In genomic region chr1:117367769-117368059, GRCh38 we compare ENCODE assay signal across 8 cellular contexts. TPM values are rescaled to one million over a fixed set of nuclear protein-coding genes. Genes with fewer than 3 reads are reported as not detected.
DNase-seq lines count a peak whose midpoint lies in the region; ATAC-seq and TF ChIP-seq lines count a peak whose summit lies in the region.

No MANE protein-coding gene starts in this region.

- H3K4me3 ChIP-seq in naive thymus-derived CD4-positive, alpha-beta T cell (ENCODE audit: low read length) = peak overlapping the region; percentile 83

- peaks cover 0 to 6% (median 0%) of the 10 kb centered on the region in 3 experiments for H3K36me3 ChIP-seq in naive thymus-derived CD4-positive, alpha-beta T cell (ENCODE audit: control insufficient read depth in 2 of 3, insufficient read depth in 3 of 3, low read length in 3 of 3)

- H3K9me3 ChIP-seq in naive thymus-derived CD4-positive, alpha-beta T cell (ENCODE audit: control insufficient read depth in 2 of 3, low read length in 3 of 3) = no peaks in the 10 kb centered on the region

- DNase-seq in activated CD4-positive, alpha-beta T cell treated with anti-CD3 and anti-CD28 coated beads, Interleukin-2, amount 10 ng/mL, durations not matched to agents 7 days and 5 days = peak; percentile 33
- no peak for DNase-seq in activated CD4-positive, alpha-beta T cell treated with anti-CD3 and anti-CD28 coated beads for 4 hours
- DNase-seq in NCI-H69 (lab: John Stamatoyannopoulos, UW) (peak; percentile 56), chondrocyte (ENCODE audit: low spot score) (no peak), SK-N-DZ (ENCODE audit: low spot score) (no peak), ecto neural progenitor cell (ENCODE audit: low spot score) (no peak)
- DNase-seq in naive thymus-derived CD4-positive, alpha-beta T cell = peak in 2 of 9 donors; percentile 26 to 36
- no peak for DNase-seq in stimulated activated CD8-positive, alpha-beta memory T cell treated with anti-CD3 and anti-CD28 coated beads, Interleukin-4, amount 100 ng/mL, for 48 hours

- ATAC-seq in naive thymus-derived CD4-positive, alpha-beta T cell = peak; percentile 15

- no peaks in the 10 kb centered on the region for H3K27me3 Mint-ChIP-seq in activated CD4-positive, alpha-beta T cell treated with anti-CD3 and anti-CD28 coated beads, Interleukin-2, amount 10 ng/mL, durations not matched to agents 7 days and 5 days
- H3K27me3 Mint-ChIP-seq in chondrocyte (ENCODE audit: low read depth) = no peaks in the 10 kb centered on the region
- no peaks in the 10 kb centered on the region for H3K27me3 Mint-ChIP-seq in naive thymus-derived CD4-positive, alpha-beta T cell

- CTCF ChIA-PET in activated CD4-positive, alpha-beta T cell treated with anti-CD3 and anti-CD28 coated beads, Interleukin-2, amount 10 ng/mL, durations not matched to agents 7 days and 5 days (lab: Charles Lee) = interaction anchor here (0.6 kb wide), 1 partner anchor 147 kb away, joined by 3 read pairs; no protein-coding TSS in a partner anchor
- CTCF ChIA-PET in naive thymus-derived CD4-positive, alpha-beta T cell (lab: Charles Lee) = no interaction called here

- H3K27ac Mint-ChIP-seq in activated CD4-positive, alpha-beta T cell treated with anti-CD3 and anti-CD28 coated beads, Interleukin-2, amount 10 ng/mL, durations not matched to agents 7 days and 5 days = peak overlapping the region; percentile 84
- H3K27ac Mint-ChIP-seq in chondrocyte (ENCODE audit: unreplicated experiment) = peak overlapping the region; percentile 90
- peak overlapping the region; percentile 77 to 96 (median 92) for H3K27ac Mint-ChIP-seq in naive thymus-derived CD4-positive, alpha-beta T cell

- H3K9me3 Mint-ChIP-seq in activated CD4-positive, alpha-beta T cell treated with anti-CD3 and anti-CD28 coated beads, Interleukin-2, amount 10 ng/mL, durations not matched to agents 7 days and 5 days = no peaks in the 10 kb centered on the region
- H3K9me3 Mint-ChIP-seq in chondrocyte (ENCODE audit: low read depth) = no peaks in the 10 kb centered on the region
- H3K9me3 Mint-ChIP-seq in naive thymus-derived CD4-positive, alpha-beta T cell = peaks cover 0 to 4% (median 0%) of the 10 kb centered on the region in 11 donors

- intact Hi-C loops in naive thymus-derived CD4-positive, alpha-beta T cell (cut with micrococcal nuclease) = loop anchor here (1.0 to 10.0 kb wide), 17 partner anchors 8 to 1773 kb away; partner anchors contain the start of genes GDAP2 (in 2 of the 2), TTF2 (in 2 of the 2), WDR3 (in 2 of the 2) and ATP1A1 (in 1 of the 2)

- TF ChIP-seq CTCF in chondrocyte (IDR thresholded peaks at IDR 0.05) = no peak

- POLR2A ChIA-PET in activated CD4-positive, alpha-beta T cell treated with anti-CD3 and anti-CD28 coated beads, Interleukin-2, amount 10 ng/mL, durations not matched to agents 7 days and 5 days (lab: Charles Lee) = no interaction called here
- POLR2A ChIA-PET in naive thymus-derived CD4-positive, alpha-beta T cell (lab: Charles Lee) = interaction anchor here (0.7 to 1.6 kb wide), 6 partner anchors 9 to 308 kb away, joined by 3 to 9 read pairs (median 5); partner anchors contain the start of gene TTF2

- H3K27me3 ChIP-seq in naive thymus-derived CD4-positive, alpha-beta T cell (ENCODE audit: control insufficient read depth in 2 of 2, insufficient read depth in 2 of 2, low read length in 2 of 2) = no peaks in the 10 kb centered on the region

- peaks cover 5% of the 10 kb centered on the region for H3K36me3 Mint-ChIP-seq in activated CD4-positive, alpha-beta T cell treated with anti-CD3 and anti-CD28 coated beads, Interleukin-2, amount 10 ng/mL, durations not matched to agents 7 days and 5 days (ENCODE audit: low read depth)
- H3K36me3 Mint-ChIP-seq in chondrocyte (ENCODE audit: low read depth) = no peaks in the 10 kb centered on the region
- H3K36me3 Mint-ChIP-seq in naive thymus-derived CD4-positive, alpha-beta T cell = peaks cover 0 to 6% (median 0%) of the 10 kb centered on the region in 5 donors

- peak overlapping the region; percentile 79 for H3K4me3 Mint-ChIP-seq in activated CD4-positive, alpha-beta T cell treated with anti-CD3 and anti-CD28 coated beads, Interleukin-2, amount 10 ng/mL, durations not matched to agents 7 days and 5 days
- peak overlapping the region; percentile 90 for H3K4me3 Mint-ChIP-seq in chondrocyte (ENCODE audit: unreplicated experiment)
- peak overlapping the region; percentile 89 to 98 (median 92) for H3K4me3 Mint-ChIP-seq in naive thymus-derived CD4-positive, alpha-beta T cell

- peak overlapping the region; percentile 91 for H3K27ac ChIP-seq in naive thymus-derived CD4-positive, alpha-beta T cell (ENCODE audit: low read depth, low read length)

- peaks cover 45% of the 10 kb centered on the region for H3K4me1 Mint-ChIP-seq in activated CD4-positive, alpha-beta T cell treated with anti-CD3 and anti-CD28 coated beads, Interleukin-2, amount 10 ng/mL, durations not matched to agents 7 days and 5 days
- H3K4me1 Mint-ChIP-seq in chondrocyte (ENCODE audit: low read depth) = peaks cover 56% of the 10 kb centered on the region
- peaks cover 43 to 79% (median 71%) of the 10 kb centered on the region in 7 donors for H3K4me1 Mint-ChIP-seq in naive thymus-derived CD4-positive, alpha-beta T cell

- H3K4me1 ChIP-seq in naive thymus-derived CD4-positive, alpha-beta T cell (ENCODE audit: control insufficient read depth in 2 of 2, insufficient read depth in 2 of 2, low read length in 2 of 2) = peaks cover 23 to 45% of the 10 kb centered on the region in 2 donors

RNA-seq across cellular contexts. Expression of gene MAN1A2, which starts 0.5 kb away (rescaled TPM):
- 10 to 100 TPM; 35.0 to 38.8 TPM for total RNA-seq in activated CD4-positive, alpha-beta T cell treated with anti-CD3 and anti-CD28 coated beads, Interleukin-2, amount 10 ng/mL, durations not matched to agents 7 days and 5 days
- total RNA-seq in chondrocyte = 42.7 to 68.3 TPM (median 45.1 TPM) in 3 replicates
- total RNA-seq in naive thymus-derived CD4-positive, alpha-beta T cell = 10 to 100 TPM; 40.4 to 63.4 (median 47.1) TPM
- 10 to 100 TPM; 10.5 to 20.9 TPM for polyA plus RNA-seq in naive thymus-derived CD4-positive, alpha-beta T cell
- polyA plus RNA-seq in SK-N-DZ (2014; cell fraction: cytosol; rRNA removed) = 20.7 and 21.9 TPM in 2 replicates
- polyA plus RNA-seq in SK-N-DZ (2014; cell fraction: nucleus; rRNA removed) = 17.8 and 19.2 TPM in 2 replicates

Comparison
In these comparisons a context has a peak if more than half of its experiments do, and no peak if none do; other contexts are left out.
1. DNase-seq: peak in activated CD4-positive, alpha-beta T cell treated with anti-CD3 and anti-CD28 coated beads, Interleukin-2, amount 10 ng/mL, durations not matched to agents 7 days and 5 days (single experiment) and NCI-H69 (single experiment); none in activated CD4-positive, alpha-beta T cell treated with anti-CD3 and anti-CD28 coated beads for 4 hours (0 of 2), chondrocyte (single experiment), stimulated activated CD8-positive, alpha-beta memory T cell treated with anti-CD3 and anti-CD28 coated beads, Interleukin-4, amount 100 ng/mL, for 48 hours (single experiment), SK-N-DZ (single experiment) and ecto neural progenitor cell (single experiment).
2. Peak in every context shown above with its lines, with median percentiles within 50 percentile points of each other: H3K27ac Mint-ChIP-seq and H3K4me3 Mint-ChIP-seq.